Comparison of ENCODE assay signal across 9 cellular contexts in genomic region chr20:63846128-63846771, GRCh38. TPM values are rescaled to one million over a fixed set of nuclear protein-coding genes. Genes with fewer than 3 reads are reported as not detected.
DNase-seq lines count a peak whose midpoint lies in the region; ATAC-seq, FAIRE-seq and TF ChIP-seq lines count a peak whose summit lies in the region.
"Had no signal": no experiment of that assay in that cellular context is flagged by ENCODE, and none has a peak within 500 bp of the region (broad histone marks: within the 10 kb centered on the region; RNA-seq: fewer than 3 reads in every experiment).

No MANE protein-coding gene starts in this region.

- no peak for TF ChIP-seq POLR2A in ovary (IDR thresholded peaks at IDR 0.05)
- no peak for TF ChIP-seq POLR2A in GM12891 (IDR thresholded peaks at IDR 0.05; ENCODE audit: low read depth, low read length)

- H3K27ac ChIP-seq in foreskin keratinocyte (no peak overlapping the region), ovary (peak overlapping the region in 1 of 2 donors; percentile 80), Karpas-422 (ENCODE audit: low read length) (no peak overlapping the region)

- 1 to 2% (median 2%) methylated on average over 17 to 24 of the region's 24 CpGs for WGBS in ovary, 3 donors

- ATAC-seq in foreskin keratinocyte (peak; percentile 33), HG03097 (IDR thresholded peaks at IDR 0.05; ENCODE audit: low FRiP score, unreplicated experiment) (no peak)

- H3K79me2 ChIP-seq in Karpas-422 (ENCODE audit: low read length), result no peaks in the 10 kb centered on the region

- H4K20me1 ChIP-seq in Karpas-422 (ENCODE audit: insufficient read depth, low read depth, low read length), result no peaks in the 10 kb centered on the region

- no peak for TF ChIP-seq EP300 in ovary (IDR thresholded peaks at IDR 0.05)

- H3K9me2 ChIP-seq in Karpas-422 (replicated peaks; ENCODE audit: insufficient read depth, low read length), result no peaks in the 10 kb centered on the region

- no peaks in the 10 kb centered on the region for H3K27me3 ChIP-seq in NT2/D1 (ENCODE audit: insufficient read depth, insufficient read length)
- peaks cover 39% of the 10 kb centered on the region for H3K27me3 ChIP-seq in foreskin keratinocyte
- no peaks in the 10 kb centered on the region for H3K27me3 ChIP-seq in ovary
- no peaks in the 10 kb centered on the region for H3K27me3 ChIP-seq in Karpas-422 (ENCODE audit: low read length)

- no peak overlapping the region for H2AFZ ChIP-seq in Karpas-422 (ENCODE audit: low read length)

- TF ChIP-seq CTCF in foreskin keratinocyte (conservative IDR thresholded peaks at IDR 0.05), result no peak
- TF ChIP-seq CTCF in ovary (IDR thresholded peaks at IDR 0.05), result no peak

- no peak overlapping the region for H3K4me2 ChIP-seq in Karpas-422 (ENCODE audit: low read depth, low read length, poor library complexity, severe bottlenecking)

- FAIRE-seq in GM12891 (lab: Jason Lieb, UNC), result no peak

- H3K9me3 ChIP-seq in NT2/D1 (ENCODE audit: insufficient read depth, low read length) (no peaks in the 10 kb centered on the region), ovary (no peaks in the 10 kb centered on the region), Karpas-422 (ENCODE audit: low read length) (no peaks in the 10 kb centered on the region)

- peak overlapping the region; percentile 49 for H3K4me3 ChIP-seq in NT2/D1 (ENCODE audit: insufficient read length, low read depth)
- no peak overlapping the region for H3K4me3 ChIP-seq in ovary
- no peak overlapping the region for H3K4me3 ChIP-seq in Karpas-422 (ENCODE audit: low read length)

- peak overlapping the region; percentile 88 for H3K9ac ChIP-seq in NT2/D1 (ENCODE audit: insufficient read length, low read depth)
- H3K9ac ChIP-seq in Karpas-422 (ENCODE audit: low read length), result no peak overlapping the region

- H3K36me3 ChIP-seq in NT2/D1 (ENCODE audit: insufficient read depth, insufficient read length, low read length) (no peaks in the 10 kb centered on the region), ovary (no peaks in the 10 kb centered on the region), Karpas-422 (ENCODE audit: insufficient read depth, low read length) (no peaks in the 10 kb centered on the region)

- DNase-seq in EL, result peak; percentile 54
- no peak for DNase-seq in NT2/D1 (ENCODE audit: low read depth, low spot score)
- DNase-seq in foreskin keratinocyte, result no peak
- peak; percentile 79 to 91 (median 89) for DNase-seq in ovary
- no peak for DNase-seq in NCI-H2107 (lab: John Stamatoyannopoulos, UW)
- DNase-seq in GM12891 (ENCODE audit: insufficient read length, low spot score), result no peak
- no peak for DNase-seq in Karpas-422
- DNase-seq: head of caudate nucleus had no signal

- H3K4me1 ChIP-seq in NT2/D1 (ENCODE audit: insufficient read depth, insufficient read length) (peaks cover 31% of the 10 kb centered on the region), foreskin keratinocyte (no peaks in the 10 kb centered on the region), ovary (ENCODE audit: insufficient read depth) (peaks cover 24% of the 10 kb centered on the region), Karpas-422 (ENCODE audit: low read length) (no peaks in the 10 kb centered on the region)

- intact Hi-C loops in ovary (cut with DNase I), result no loop called here

TF ChIP-seq in GM12891, 5 proteins besides CTCF, POLR2A, EP300 and RAD21:
- TF ChIP-seq TAF1 (IDR thresholded peaks at IDR 0.05; ENCODE audit: low read depth, low read length) (no peak), POU2F2 (IDR thresholded peaks at IDR 0.05; ENCODE audit: low read depth, low read length) (no peak), POLR2AphosphoS5 (IDR thresholded peaks at IDR 0.05; ENCODE audit: low read depth, low read length) (no peak), SPI1 (IDR thresholded peaks at IDR 0.05; ENCODE audit: low read depth, low read length) (no peak), PAX5 (IDR thresholded peaks at IDR 0.05; ENCODE audit: insufficient read depth, low read length, severe bottlenecking) (no peak)

RNA-seq across cellular contexts. Expression of gene ABHD16B, which starts 15.0 kb away (rescaled TPM):
- total RNA-seq in foreskin keratinocyte (not detected in 2 replicates), ovary (not detected)
- polyA plus RNA-seq in foreskin keratinocyte (not detected in 2 replicates), ovary (under 1 TPM in 1 of 2 donors, not detected in 1; 0.57 TPM)
- polyA plus RNA-seq in GM12891 (2012; ENCODE audit: low read depth, missing spikeins), result 0.26 TPM
- total RNA-seq in Karpas-422 (2014; rRNA removed; shearing (Covaris generic); ENCODE audit: low replicate concordance), result not detected in 2 replicates

RNA-seq across cellular contexts. Expression of gene ZBTB46, which starts 15.2 kb away (rescaled TPM):
- total RNA-seq in foreskin keratinocyte, result 0.20 and 0.21 TPM in 2 replicates
- 0.06 and 0.09 TPM in 2 replicates for polyA plus RNA-seq in foreskin keratinocyte
- 10 to 100 TPM; 11.4 to 55.1 (median 35.2) TPM for total RNA-seq in ovary
- polyA plus RNA-seq in ovary, result 10 to 100 TPM in 1 of 2 donors, 1 to 10 TPM in 1; 4.1 to 12.2 TPM
- 2.8 TPM for polyA plus RNA-seq in GM12891 (2012; ENCODE audit: low read depth, missing spikeins)
- 0.18 TPM in 1 of 2 replicates, not detected in the other for total RNA-seq in Karpas-422 (2014; rRNA removed; shearing (Covaris generic); ENCODE audit: low replicate concordance)

RNA-seq across cellular contexts. Expression of gene TPD52L2, which starts 18.8 kb away (rescaled TPM):
- 137 and 144 TPM in 2 replicates for total RNA-seq in foreskin keratinocyte
- 128 and 133 TPM in 2 replicates for polyA plus RNA-seq in foreskin keratinocyte
- 10 to 100 TPM; 51.5 to 78.0 (median 68.8) TPM for total RNA-seq in ovary
- polyA plus RNA-seq in ovary, result 10 to 100 TPM; 73.3 to 78.9 TPM
- 41.8 TPM for polyA plus RNA-seq in GM12891 (2012; ENCODE audit: low read depth, missing spikeins)
- 25.9 and 38.3 TPM in 2 replicates for total RNA-seq in Karpas-422 (2014; rRNA removed; shearing (Covaris generic); ENCODE audit: low replicate concordance)

RNA-seq across cellular contexts. Expression of gene DNAJC5, which starts 48.7 kb away (rescaled TPM):
- total RNA-seq in foreskin keratinocyte, result 71.1 and 74.0 TPM in 2 replicates
- 35.8 and 37.0 TPM in 2 replicates for polyA plus RNA-seq in foreskin keratinocyte
- total RNA-seq in ovary, result 10 to 100 TPM; 12.4 to 32.8 (median 26.5) TPM
- 10 to 100 TPM; 11.1 to 12.3 TPM for polyA plus RNA-seq in ovary
- 18.2 TPM for polyA plus RNA-seq in GM12891 (2012; ENCODE audit: low read depth, missing spikeins)
- total RNA-seq in Karpas-422 (2014; rRNA removed; shearing (Covaris generic); ENCODE audit: low replicate concordance), result 22.9 and 28.5 TPM in 2 replicates

Comparison
In these comparisons a context has a peak if more than half of its experiments do, and no peak if none do; other contexts are left out.
1. DNase-seq: peak in EL (single experiment) and ovary (5 of 5); none in NT2/D1 (single experiment), foreskin keratinocyte (0 of 2), NCI-H2107 (single experiment), GM12891 (single experiment) and Karpas-422 (single experiment).
2. RNA of gene ZBTB46, which starts 15.2 kb away (total RNA-seq): 11.4 to 55.1 TPM in ovary; 0.20 to 0.21 TPM in foreskin keratinocyte and 0.18 TPM in Karpas-422; every median in the first group is over 10 times any median in the second.